13 cellular contexts compared by ENCODE assay signal in genomic region chr16:84841787-84842300, GRCh38. TPM values are rescaled to one million over a fixed set of nuclear protein-coding genes. Genes with fewer than 3 reads are reported as not detected.
DNase-seq lines count a peak whose midpoint lies in the region; FAIRE-seq and TF ChIP-seq lines count a peak whose summit lies in the region.
"Had no signal": no experiment of that assay in that cellular context is flagged by ENCODE, and none has a peak within 500 bp of the region (broad histone marks: within the 10 kb centered on the region; RNA-seq: fewer than 3 reads in every experiment).

No MANE protein-coding gene starts in this region.

- H2AK5ac ChIP-seq in mesendoderm (ENCODE audit: low read length), result no peak overlapping the region

- peaks cover 0 to 67% (median 19%) of the 10 kb centered on the region in 11 experiments; a peak in 11 of 22 replicates for H3K36me3 ChIP-seq in BLaER1 treated with 17β-estradiol and CSF1 and Interleukin-3, amounts not matched to agents 10 nM and 100 nM
- no peaks in the 10 kb centered on the region for H3K36me3 ChIP-seq in astrocyte (ENCODE audit: insufficient read depth, low read length)
- no peaks in the 10 kb centered on the region for H3K36me3 ChIP-seq in mesendoderm (ENCODE audit: control insufficient read depth, insufficient read depth, low read length)
- no peaks in the 10 kb centered on the region for H3K36me3 ChIP-seq in MM.1S (replicated peaks; ENCODE audit: insufficient read depth, low read length)
- H3K36me3 ChIP-seq: BE2C had no signal

- no peaks in the 10 kb centered on the region for H3K79me1 ChIP-seq in mesendoderm (ENCODE audit: low read length)

- H4K20me1 ChIP-seq in BLaER1 treated with 17β-estradiol and CSF1 and Interleukin-3, amounts not matched to agents 10 nM and 100 nM, result peaks cover 0 to 65% (median 5%) of the 10 kb centered on the region in 11 experiments; a peak in 9 of 22 replicates
- no peaks in the 10 kb centered on the region for H4K20me1 ChIP-seq in astrocyte (ENCODE audit: insufficient read depth, low read length)
- H4K20me1 ChIP-seq in MM.1S (ENCODE audit: insufficient read depth, low read length), result no peaks in the 10 kb centered on the region

- no peak overlapping the region for H2AFZ ChIP-seq in astrocyte (ENCODE audit: low read depth, low read length)
- H2AFZ ChIP-seq in MM.1S (ENCODE audit: low read length), result no peak overlapping the region

- H4K5ac ChIP-seq in mesendoderm (ENCODE audit: low read length), result no peak overlapping the region

- H3K79me2 ChIP-seq in astrocyte (ENCODE audit: insufficient read depth, low read length), result no peaks in the 10 kb centered on the region
- H3K79me2 ChIP-seq in mesendoderm (ENCODE audit: control insufficient read depth, insufficient read depth, low read length), result no peaks in the 10 kb centered on the region
- H3K79me2 ChIP-seq in MM.1S (ENCODE audit: low read length), result no peaks in the 10 kb centered on the region

- peaks cover 20% of the 10 kb centered on the region for H3K4me1 Mint-ChIP-seq in astrocyte (ENCODE audit: low read depth, unreplicated experiment)

- WGBS in mesendoderm (ENCODE audit: extremely low coverage, insufficient coverage, low lambda C conversion rate), result no CpG with 5 or more reads among the region's 18 CpGs

- no peaks in the 10 kb centered on the region for H3K9me3 ChIP-seq in BLaER1 treated with 17β-estradiol and CSF1 and Interleukin-3, amounts not matched to agents 10 nM and 100 nM (replicated peaks in 1 of 11)
- H3K9me3 ChIP-seq in astrocyte (ENCODE audit: insufficient read depth, low read depth, low read length), result no peaks in the 10 kb centered on the region
- H3K9me3 ChIP-seq in MM.1S (replicated peaks; ENCODE audit: insufficient read depth, low read length), result no peaks in the 10 kb centered on the region
- H3K9me3 ChIP-seq: BE2C had no signal

- no peak overlapping the region for H3K9ac ChIP-seq in BLaER1 treated with 17β-estradiol and CSF1 and Interleukin-3, amounts not matched to agents 10 nM and 100 nM
- H3K9ac ChIP-seq in astrocyte (ENCODE audit: low read length) (no peak overlapping the region), mesendoderm (ENCODE audit: low read length) (peak overlapping the region; percentile 78), MM.1S (ENCODE audit: low read length) (no peak overlapping the region)

- H3K27ac ChIP-seq in BLaER1 treated with 17β-estradiol and CSF1 and Interleukin-3, amounts not matched to agents 10 nM and 100 nM, result no peak overlapping the region
- H3K27ac ChIP-seq in astrocyte (ENCODE audit: low read depth, low read length) (no peak overlapping the region), mesendoderm (ENCODE audit: low read depth, low read length) (no peak overlapping the region), MM.1S (ENCODE audit: low read length) (no peak overlapping the region)

- peaks cover 2% of the 10 kb centered on the region for H3K9me3 Mint-ChIP-seq in astrocyte (ENCODE audit: unreplicated experiment)

- H3K27me3 ChIP-seq in BLaER1 treated with 17β-estradiol and CSF1 and Interleukin-3, amounts not matched to agents 10 nM and 100 nM, result peaks cover 0 to 14% (median 5%) of the 10 kb centered on the region in 11 experiments; a peak in 9 of 22 replicates
- H3K27me3 ChIP-seq in astrocyte (ENCODE audit: insufficient read depth, low read length) (no peaks in the 10 kb centered on the region), mesendoderm (ENCODE audit: insufficient read depth, low read length, poor library complexity) (no peaks in the 10 kb centered on the region), MM.1S (replicated peaks; ENCODE audit: insufficient read depth, low read length) (peaks cover 80% of the 10 kb centered on the region)
- H3K27me3 ChIP-seq: BE2C had no signal

- no peak overlapping the region for H3K27ac Mint-ChIP-seq in astrocyte (ENCODE audit: unreplicated experiment)

- FAIRE-seq in astrocyte (lab: Jason Lieb, UNC), result no peak

- no peak overlapping the region for H2BK15ac ChIP-seq in mesendoderm (replicated peaks; ENCODE audit: low read depth)

- H3K23ac ChIP-seq in mesendoderm (ENCODE audit: low read length), result no peak overlapping the region

- H2BK5ac ChIP-seq in mesendoderm (ENCODE audit: low read length), result no peak overlapping the region

- peaks cover 17 to 58% (median 37%) of the 10 kb centered on the region in 10 experiments for H3K4me1 ChIP-seq in BLaER1 treated with 17β-estradiol and CSF1 and Interleukin-3, amounts not matched to agents 10 nM and 100 nM
- peaks cover 35% of the 10 kb centered on the region for H3K4me1 ChIP-seq in astrocyte (ENCODE audit: insufficient read depth, low read length)
- H3K4me1 ChIP-seq in mesendoderm (ENCODE audit: control insufficient read depth, low read depth, low read length), result peaks cover 5% of the 10 kb centered on the region
- H3K4me1 ChIP-seq in MM.1S (ENCODE audit: low read length), result no peaks in the 10 kb centered on the region

- H3K36me3 Mint-ChIP-seq in astrocyte (ENCODE audit: low read depth, unreplicated experiment), result no peaks in the 10 kb centered on the region

- peak overlapping the region; percentile 84 for H3K56ac ChIP-seq in mesendoderm (ENCODE audit: low read length)

- peak overlapping the region in 9 of 11 experiments; percentile 34 to 66 (median 51); a peak in 14 of 22 replicates for H3K4me2 ChIP-seq in BLaER1 treated with 17β-estradiol and CSF1 and Interleukin-3, amounts not matched to agents 10 nM and 100 nM
- H3K4me2 ChIP-seq in astrocyte (ENCODE audit: low read length), result no peak overlapping the region
- peak overlapping the region; percentile 61 for H3K4me2 ChIP-seq in mesendoderm (ENCODE audit: low read length)
- H3K4me2 ChIP-seq in MM.1S (ENCODE audit: low read depth, low read length), result no peak overlapping the region

- H3K4ac ChIP-seq in mesendoderm (ENCODE audit: low read depth, low read length), result no peak overlapping the region

- DNase-seq in NCI-H1436 treated with DMSO at 0.1 percent for 48 hours (lab: John Stamatoyannopoulos, UW) (peak; percentile 50), astrocyte (ENCODE audit: low read depth) (no peak), mesendoderm (peak; percentile 94), MM.1S (no peak), NCI-H1092 treated with DMSO at 0.1 percent for 48 hours (lab: John Stamatoyannopoulos, UW) (no peak), NCI-H82 (lab: John Stamatoyannopoulos, UW) (no peak), NCI-H524 treated with DMSO at 0.1 percent for 48 hours (lab: John Stamatoyannopoulos, UW) (no peak)
- DNase-seq: activated effector memory CD4-positive, alpha-beta T cell treated with anti-CD3 and anti-CD28 coated beads, Interleukin-2, amount 50 U/mL, for 16 hours; BE2C; foreskin fibroblast; stimulated activated CD8-positive, alpha-beta memory T cell treated with anti-CD3 and anti-CD28 coated beads, Interleukin-4, amount 100 ng/mL, for 48 hours; T-helper 9 cell had no signal

- no peaks in the 10 kb centered on the region for H3F3A ChIP-seq in MM.1S (ENCODE audit: insufficient read depth, low read length)

- peak overlapping the region; percentile 20 for H3K4me3 Mint-ChIP-seq in astrocyte (ENCODE audit: unreplicated experiment)

- peaks cover 40% of the 10 kb centered on the region for H3K27me3 Mint-ChIP-seq in astrocyte (ENCODE audit: low read depth, unreplicated experiment)

- peak overlapping the region; percentile 54 for H3K18ac ChIP-seq in mesendoderm (ENCODE audit: low read length)

- H3K4me3 ChIP-seq in BLaER1 treated with 17β-estradiol and CSF1 and Interleukin-3, amounts not matched to agents 10 nM and 100 nM, result no peak overlapping the region
- no peak overlapping the region for H3K4me3 ChIP-seq in astrocyte (ENCODE audit: insufficient read depth, low read depth, low read length)
- H3K4me3 ChIP-seq in mesendoderm (ENCODE audit: low read length), result peak overlapping the region; percentile 20
- no peak overlapping the region for H3K4me3 ChIP-seq in MM.1S (ENCODE audit: low read length)

- H3K9me2 ChIP-seq in MM.1S (replicated peaks; ENCODE audit: insufficient read depth, low read length), result no peaks in the 10 kb centered on the region

- TF ChIP-seq CTCF in astrocyte (IDR thresholded peaks at IDR 0.05; ENCODE audit: insufficient read depth, low read depth, low read length) (no peak), MM.1S (IDR thresholded peaks at IDR 0.05; ENCODE audit: low read length) (no peak)

- no peak overlapping the region for H2BK120ac ChIP-seq in mesendoderm (ENCODE audit: low read depth, low read length)

- no peak overlapping the region for H4K8ac ChIP-seq in mesendoderm (ENCODE audit: low read depth, low read length)

RNA-seq across cellular contexts. Expression of gene CRISPLD2, which starts 22.1 kb away (rescaled TPM):
- 1.8 and 2.4 TPM in 2 replicates for total RNA-seq in astrocyte
- 3.7 TPM for polyA plus RNA-seq in mesendoderm (2013, experiment 1 of 2)
- polyA plus RNA-seq in mesendoderm (2013, experiment 2 of 2), result 3.9 TPM

Comparison
In these comparisons a context has a peak if more than half of its experiments do, and no peak if none do; other contexts are left out.
1. H3K4me2 ChIP-seq: peak in BLaER1 treated with 17β-estradiol and CSF1 and Interleukin-3, amounts not matched to agents 10 nM and 100 nM (9 of 11) and mesendoderm (single experiment); none in astrocyte (single experiment) and MM.1S (single experiment).
2. DNase-seq: peak in NCI-H1436 treated with DMSO at 0.1 percent for 48 hours (single experiment) and mesendoderm (single experiment); none in astrocyte (single experiment), MM.1S (single experiment), NCI-H1092 treated with DMSO at 0.1 percent for 48 hours (single experiment), NCI-H82 (single experiment) and NCI-H524 treated with DMSO at 0.1 percent for 48 hours (single experiment).